In the genomic region with DNA sequence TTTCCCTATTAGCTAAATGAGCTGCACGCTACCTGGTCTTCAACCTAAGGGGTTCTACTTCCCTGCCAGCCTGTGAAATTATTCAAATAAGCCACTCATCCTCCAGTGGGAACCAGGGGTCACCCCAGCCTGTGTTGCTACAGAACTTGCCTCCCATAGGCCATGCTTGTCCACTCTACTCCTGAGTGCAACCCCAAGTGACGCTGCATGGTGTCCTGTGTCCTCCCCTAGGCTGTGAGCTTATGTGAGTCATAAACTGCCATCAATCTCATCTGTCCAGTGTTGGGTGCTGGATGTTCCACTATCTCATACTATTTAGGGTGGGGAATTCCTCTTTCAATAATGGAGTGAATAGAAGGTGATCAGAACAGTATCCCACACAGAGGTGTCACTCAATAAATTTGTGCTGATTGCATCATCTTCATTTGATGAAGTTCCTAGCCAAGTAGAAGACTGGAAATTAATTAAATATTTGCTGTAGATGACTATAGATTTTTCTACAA, we compare ENCODE assay signal across 1 cellular context.
TF ChIP-seq lines count a peak whose summit lies in the region.

No MANE protein-coding gene starts in this region.

TF ChIP-seq in IMR-90, 13 proteins besides CTCF, POLR2A, EP300 and RAD21:
- TF ChIP-seq CEBPB (IDR thresholded peaks at IDR 0.05; ENCODE audit: low read depth, low read length) (peak; percentile 69), MXI1 (IDR thresholded peaks at IDR 0.05; ENCODE audit: borderline replicate concordance, low read depth, low read length) (no peak)
